20 cellular contexts compared by ENCODE assay signal in genomic region chr12:105459760-105460325, GRCh38.
"Had no signal": no experiment of that assay in that cellular context is flagged by ENCODE, and none has a peak within 500 bp of the region (broad histone marks: within the 10 kb centered on the region; RNA-seq: fewer than 3 reads in every experiment).

No MANE protein-coding gene starts in this region.

- H3K4me1 Mint-ChIP-seq: T-helper 17 cell had no signal

- H3K4me1 ChIP-seq: gastroesophageal sphincter had no signal

- ATAC-seq: activated CD8-positive, alpha-beta T cell treated with anti-CD3 and anti-CD28 coated beads, Interleukin-2, amount 10 ng/mL, durations not matched to agents 7 days and 5 days; activated naive CD4-positive, alpha-beta T cell treated with anti-CD3 and anti-CD28 coated beads, Interleukin-2, amount 50 U/mL, for 72 hours; activated T-cell treated with anti-CD3 and anti-CD28 coated beads, Interleukin-2, amount 50 U/mL, for 72 hours; gastroesophageal sphincter; lower lobe of right lung; T-helper 17 cell had no signal

- H3K36me3 ChIP-seq: gastroesophageal sphincter, lower lobe of right lung, SJCRH30, upper lobe of left lung had no signal

- H3K4me3 ChIP-seq: coronary artery, gastroesophageal sphincter, lower lobe of right lung, SJCRH30, upper lobe of left lung had no signal

- H3K9me3 ChIP-seq: lower lobe of right lung had no signal

- DNase-seq: activated CD4-positive, alpha-beta T cell treated with anti-CD3 and anti-CD28 coated beads for 48 hours; activated CD8-positive, alpha-beta memory T cell treated with anti-CD3 and anti-CD28 coated beads, Interleukin-2, amount 50 U/mL, for 48 hours; activated CD8-positive, alpha-beta T cell treated with anti-CD3 and anti-CD28 coated beads, Interleukin-2, amount 10 ng/mL, durations not matched to agents 7 days and 5 days; activated gamma-delta T cell; activated T-cell treated with anti-CD3 and anti-CD28 coated beads, Interleukin-2, amount 50 U/mL, for 72 hours; central memory CD4-positive, alpha-beta T cell; effector CD4-positive, alpha-beta T cell; hippocampal formation; kidney glomerular epithelial cell; lower lobe of right lung; midbrain; SJCRH30; stimulated activated CD4-positive, alpha-beta T cell treated with anti-CD3 and anti-CD28 coated beads, Interleukin-4, amount 100 ng/mL, for 1 hour; stimulated activated naive CD4-positive, alpha-beta T cell treated with Interleukin-2 at 50 U/mL for 16 hours; T-helper 17 cell had no signal

- H3K36me3 Mint-ChIP-seq: activated naive CD4-positive, alpha-beta T cell treated with anti-CD3 and anti-CD28 coated beads, Interleukin-2, amount 50 U/mL, for 72 hours had no signal

- H3K27me3 ChIP-seq: gastroesophageal sphincter, SJCRH30, upper lobe of left lung had no signal

- H3K27ac ChIP-seq: lower lobe of right lung, SJCRH30, upper lobe of left lung had no signal

- H3K4me3 Mint-ChIP-seq: activated CD8-positive, alpha-beta T cell treated with anti-CD3 and anti-CD28 coated beads, Interleukin-2, amount 10 ng/mL, durations not matched to agents 7 days and 5 days; activated T-cell treated with anti-CD3 and anti-CD28 coated beads, Interleukin-2, amount 50 U/mL, for 72 hours; neural crest cell; T-helper 17 cell had no signal

- H3K27ac Mint-ChIP-seq: activated CD8-positive, alpha-beta T cell treated with anti-CD3 and anti-CD28 coated beads, Interleukin-2, amount 10 ng/mL, durations not matched to agents 7 days and 5 days; activated naive CD4-positive, alpha-beta T cell treated with anti-CD3 and anti-CD28 coated beads, Interleukin-2, amount 50 U/mL, for 72 hours; activated T-cell treated with anti-CD3 and anti-CD28 coated beads, Interleukin-2, amount 50 U/mL, for 72 hours; T-helper 17 cell had no signal
